37 cellular contexts compared by ENCODE assay signal in genomic region chr3:64103131-64103530, GRCh38.
"Had no signal": no experiment of that assay in that cellular context is flagged by ENCODE, and none has a peak within 500 bp of the region (broad histone marks: within the 10 kb centered on the region; RNA-seq: fewer than 3 reads in every experiment).

No MANE protein-coding gene starts in this region.

- H3K4me1 Mint-ChIP-seq: activated CD4-positive, alpha-beta memory T cell treated with anti-CD3 and anti-CD28 coated beads, Interleukin-2, amount 10 ng/mL, durations not matched to agents 7 days and 5 days; activated CD4-positive, alpha-beta T cell treated with anti-CD3 and anti-CD28 coated beads for 36 hours; activated CD4-positive, alpha-beta T cell treated with anti-CD3 and anti-CD28 coated beads, Interleukin-2, amount 10 ng/mL, durations not matched to agents 7 days and 5 days; activated CD8-positive, alpha-beta memory T cell treated with anti-CD3 and anti-CD28 coated beads, Interleukin-2, amount 10 ng/mL, durations not matched to agents 7 days and 5 days; activated naive CD8-positive, alpha-beta T cell treated with anti-CD3 and anti-CD28 coated beads for 36 hours; activated T-helper 17 cell treated with anti-CD3 and anti-CD28 coated beads, Interleukin-2, amount 50 U/mL, for 72 hours; T-cell; T-helper 17 cell had no signal

- H3K27ac ChIP-seq: adrenal gland, ascending aorta, body of pancreas, brain microvascular endothelial cell, breast epithelium, VCaP had no signal

- H3K9me3 Mint-ChIP-seq: activated CD4-positive, alpha-beta memory T cell treated with anti-CD3 and anti-CD28 coated beads, Interleukin-2, amount 10 ng/mL, durations not matched to agents 7 days and 5 days; activated CD4-positive, alpha-beta T cell treated with anti-CD3 and anti-CD28 coated beads, Interleukin-2, amount 10 ng/mL, durations not matched to agents 7 days and 5 days; activated naive CD4-positive, alpha-beta T cell treated with anti-CD3 and anti-CD28 coated beads for 36 hours; activated naive CD4-positive, alpha-beta T cell treated with anti-CD3 and anti-CD28 coated beads, Interleukin-2, amount 50 U/mL, for 72 hours; activated naive CD8-positive, alpha-beta T cell treated with anti-CD3 and anti-CD28 coated beads for 36 hours; activated T-cell treated with anti-CD3 and anti-CD28 coated beads, Interleukin-2, amount 50 U/mL, for 24 hours; activated T-cell treated with anti-CD3 and anti-CD28 coated beads, Interleukin-2, amount 50 U/mL, for 72 hours; activated T-helper 1 cell treated with anti-CD3 and anti-CD28 coated beads, Interleukin-12 subunit alpha, Interleukin-12 subunit beta, Interleukin-2, Interleukin-4 antibody, amounts not matched to agents 30 ng/mL and 10 ng/mL and 1 ng/mL, durations not matched to agents 14 hours and 24 hours and 36 hours; activated T-helper 17 cell treated with anti-CD3 and anti-CD28 coated beads, Interleukin-2, amount 50 U/mL, for 72 hours; T-cell; WTC11 had no signal

- FAIRE-seq: TTC549 had no signal

- H3K27ac Mint-ChIP-seq: activated CD4-positive, alpha-beta memory T cell treated with anti-CD3 and anti-CD28 coated beads, Interleukin-2, amount 10 ng/mL, durations not matched to agents 7 days and 5 days; activated CD4-positive, alpha-beta T cell treated with anti-CD3 and anti-CD28 coated beads for 36 hours; activated CD4-positive, alpha-beta T cell treated with anti-CD3 and anti-CD28 coated beads, Interleukin-2, amount 10 ng/mL, durations not matched to agents 7 days and 5 days; activated CD8-positive, alpha-beta memory T cell treated with anti-CD3 and anti-CD28 coated beads, Interleukin-2, amount 10 ng/mL, durations not matched to agents 7 days and 5 days; activated CD8-positive, alpha-beta T cell treated with anti-CD3 and anti-CD28 coated beads, Interleukin-2, amount 10 ng/mL, durations not matched to agents 7 days and 5 days; activated naive CD4-positive, alpha-beta T cell treated with anti-CD3 and anti-CD28 coated beads for 36 hours; activated naive CD4-positive, alpha-beta T cell treated with anti-CD3 and anti-CD28 coated beads, Interleukin-2, amount 50 U/mL, for 72 hours; activated naive CD8-positive, alpha-beta T cell treated with anti-CD3 and anti-CD28 coated beads for 36 hours; activated T-cell treated with anti-CD3 and anti-CD28 coated beads, Interleukin-2, amount 50 U/mL, for 24 hours; activated T-cell treated with anti-CD3 and anti-CD28 coated beads, Interleukin-2, amount 50 U/mL, for 72 hours; activated T-helper 1 cell treated with anti-CD3 and anti-CD28 coated beads, Interleukin-12 subunit alpha, Interleukin-12 subunit beta, Interleukin-2, Interleukin-4 antibody, amounts not matched to agents 30 ng/mL and 10 ng/mL and 1 ng/mL, durations not matched to agents 14 hours and 24 hours and 36 hours; activated T-helper 17 cell treated with anti-CD3 and anti-CD28 coated beads, Interleukin-2, amount 50 U/mL, for 72 hours; T-cell; T-helper 17 cell; WTC11 had no signal

- H3K27me3 Mint-ChIP-seq: activated CD4-positive, alpha-beta T cell treated with anti-CD3 and anti-CD28 coated beads, Interleukin-2, amount 10 ng/mL, durations not matched to agents 7 days and 5 days; activated naive CD8-positive, alpha-beta T cell treated with anti-CD3 and anti-CD28 coated beads for 36 hours had no signal

- H3K36me3 ChIP-seq: adrenal gland, breast epithelium had no signal

- H3K9me3 ChIP-seq: adrenal gland, ascending aorta, body of pancreas, breast epithelium had no signal

- ATAC-seq: activated CD4-positive, alpha-beta T cell treated with anti-CD3 and anti-CD28 coated beads for 36 hours; activated CD4-positive, CD25-positive, alpha-beta regulatory T cell treated with anti-CD3 and anti-CD28 coated beads, Interleukin-2, amount 50 U/mL, for 24 hours; activated CD8-positive, alpha-beta memory T cell treated with anti-CD3 and anti-CD28 coated beads, Interleukin-2, amount 10 ng/mL, durations not matched to agents 7 days and 5 days; activated CD8-positive, alpha-beta T cell treated with anti-CD3 and anti-CD28 coated beads, Interleukin-2, amount 10 ng/mL, durations not matched to agents 7 days and 5 days; activated naive CD4-positive, alpha-beta T cell treated with anti-CD3 and anti-CD28 coated beads, Interleukin-2, amount 50 U/mL, for 72 hours; activated T-cell treated with anti-CD3 and anti-CD28 coated beads, Interleukin-2, amount 50 U/mL, for 72 hours; activated T-helper 17 cell treated with anti-CD3 and anti-CD28 coated beads, Interleukin-2, amount 50 U/mL, for 72 hours; body of pancreas; T-cell; T-helper 17 cell; WTC11 had no signal

- H3K4me3 ChIP-seq: adrenal gland, ascending aorta, body of pancreas, breast epithelium had no signal

- H3K36me3 Mint-ChIP-seq: activated CD8-positive, alpha-beta memory T cell treated with anti-CD3 and anti-CD28 coated beads, Interleukin-2, amount 10 ng/mL, durations not matched to agents 7 days and 5 days; activated naive CD4-positive, alpha-beta T cell treated with anti-CD3 and anti-CD28 coated beads, Interleukin-2, amount 50 U/mL, for 72 hours; activated naive CD8-positive, alpha-beta T cell treated with anti-CD3 and anti-CD28 coated beads for 36 hours; T-cell; WTC11 had no signal

- H3K4me1 ChIP-seq: adrenal gland, ascending aorta, body of pancreas, breast epithelium had no signal

- H3K27me3 ChIP-seq: adrenal gland, ascending aorta, body of pancreas, brain microvascular endothelial cell, breast epithelium had no signal

- H3K4me3 Mint-ChIP-seq: activated CD4-positive, alpha-beta memory T cell treated with anti-CD3 and anti-CD28 coated beads, Interleukin-2, amount 10 ng/mL, durations not matched to agents 7 days and 5 days; activated CD4-positive, alpha-beta T cell treated with anti-CD3 and anti-CD28 coated beads for 36 hours; activated CD4-positive, alpha-beta T cell treated with anti-CD3 and anti-CD28 coated beads, Interleukin-2, amount 10 ng/mL, durations not matched to agents 7 days and 5 days; activated CD8-positive, alpha-beta memory T cell treated with anti-CD3 and anti-CD28 coated beads, Interleukin-2, amount 10 ng/mL, durations not matched to agents 7 days and 5 days; activated CD8-positive, alpha-beta T cell treated with anti-CD3 and anti-CD28 coated beads, Interleukin-2, amount 10 ng/mL, durations not matched to agents 7 days and 5 days; activated naive CD4-positive, alpha-beta T cell treated with anti-CD3 and anti-CD28 coated beads for 36 hours; activated naive CD8-positive, alpha-beta T cell treated with anti-CD3 and anti-CD28 coated beads for 36 hours; activated T-cell treated with anti-CD3 and anti-CD28 coated beads, Interleukin-2, amount 50 U/mL, for 24 hours; activated T-cell treated with anti-CD3 and anti-CD28 coated beads, Interleukin-2, amount 50 U/mL, for 72 hours; activated T-helper 1 cell treated with anti-CD3 and anti-CD28 coated beads, Interleukin-12 subunit alpha, Interleukin-12 subunit beta, Interleukin-2, Interleukin-4 antibody, amounts not matched to agents 30 ng/mL and 10 ng/mL and 1 ng/mL, durations not matched to agents 14 hours and 24 hours and 36 hours; activated T-helper 17 cell treated with anti-CD3 and anti-CD28 coated beads, Interleukin-2, amount 50 U/mL, for 72 hours; T-cell; T-helper 17 cell; WTC11 had no signal

- DNase-seq: activated CD4-positive, alpha-beta memory T cell treated with anti-CD3 and anti-CD28 coated beads, Interleukin-2, amount 10 ng/mL, durations not matched to agents 7 days and 5 days; activated CD4-positive, alpha-beta T cell treated with anti-CD3 and anti-CD28 coated beads for 1 hour; activated CD4-positive, alpha-beta T cell treated with anti-CD3 and anti-CD28 coated beads for 36 hours; activated CD4-positive, alpha-beta T cell treated with anti-CD3 and anti-CD28 coated beads for 48 hours; activated CD4-positive, alpha-beta T cell treated with anti-CD3 and anti-CD28 coated beads, Interleukin-2, amount 10 ng/mL, durations not matched to agents 7 days and 5 days; activated CD4-positive, alpha-beta T cell treated with anti-CD3 and anti-CD28 coated beads, Interleukin-2, amount 50 U/mL, for 48 hours; activated CD4-positive, CD25-positive, alpha-beta regulatory T cell; activated CD8-positive, alpha-beta memory T cell treated with anti-CD3 and anti-CD28 coated beads for 24 hours; activated CD8-positive, alpha-beta memory T cell treated with anti-CD3 and anti-CD28 coated beads, Interleukin-2, amount 10 ng/mL, durations not matched to agents 7 days and 5 days; activated CD8-positive, alpha-beta memory T cell treated with anti-CD3 and anti-CD28 coated beads, Interleukin-2, amount 50 U/mL, for 48 hours; activated CD8-positive, alpha-beta T cell treated with anti-CD3 and anti-CD28 coated beads, Interleukin-2, amount 10 ng/mL, durations not matched to agents 7 days and 5 days; activated effector memory CD4-positive, alpha-beta T cell treated with anti-CD3 and anti-CD28 coated beads, Interleukin-2, amount 50 U/mL, for 16 hours; activated gamma-delta T cell treated with Interleukin-2 at 50 U/mL for 16 hours; activated naive CD4-positive, alpha-beta T cell; activated naive CD4-positive, alpha-beta T cell treated with anti-CD3 and anti-CD28 coated beads for 36 hours; activated naive CD4-positive, alpha-beta T cell treated with anti-CD3 and anti-CD28 coated beads, Interleukin-2, amount 50 U/mL, for 16 hours; activated naive CD8-positive, alpha-beta T cell treated with anti-CD3 and anti-CD28 coated beads for 36 hours; activated T-cell treated with anti-CD3 and anti-CD28 coated beads, Interleukin-2, amount 50 U/mL, for 24 hours; activated T-cell treated with anti-CD3 and anti-CD28 coated beads, Interleukin-2, amount 50 U/mL, for 72 hours; adrenal gland; amygdala; anterior cingulate cortex; body of pancreas; brain microvascular endothelial cell; central memory CD4-positive, alpha-beta T cell; T-cell; T-helper 17 cell; T-helper 9 cell had no signal
